Comparison of ENCODE assay signal across 17 cellular contexts in the genomic region with DNA sequence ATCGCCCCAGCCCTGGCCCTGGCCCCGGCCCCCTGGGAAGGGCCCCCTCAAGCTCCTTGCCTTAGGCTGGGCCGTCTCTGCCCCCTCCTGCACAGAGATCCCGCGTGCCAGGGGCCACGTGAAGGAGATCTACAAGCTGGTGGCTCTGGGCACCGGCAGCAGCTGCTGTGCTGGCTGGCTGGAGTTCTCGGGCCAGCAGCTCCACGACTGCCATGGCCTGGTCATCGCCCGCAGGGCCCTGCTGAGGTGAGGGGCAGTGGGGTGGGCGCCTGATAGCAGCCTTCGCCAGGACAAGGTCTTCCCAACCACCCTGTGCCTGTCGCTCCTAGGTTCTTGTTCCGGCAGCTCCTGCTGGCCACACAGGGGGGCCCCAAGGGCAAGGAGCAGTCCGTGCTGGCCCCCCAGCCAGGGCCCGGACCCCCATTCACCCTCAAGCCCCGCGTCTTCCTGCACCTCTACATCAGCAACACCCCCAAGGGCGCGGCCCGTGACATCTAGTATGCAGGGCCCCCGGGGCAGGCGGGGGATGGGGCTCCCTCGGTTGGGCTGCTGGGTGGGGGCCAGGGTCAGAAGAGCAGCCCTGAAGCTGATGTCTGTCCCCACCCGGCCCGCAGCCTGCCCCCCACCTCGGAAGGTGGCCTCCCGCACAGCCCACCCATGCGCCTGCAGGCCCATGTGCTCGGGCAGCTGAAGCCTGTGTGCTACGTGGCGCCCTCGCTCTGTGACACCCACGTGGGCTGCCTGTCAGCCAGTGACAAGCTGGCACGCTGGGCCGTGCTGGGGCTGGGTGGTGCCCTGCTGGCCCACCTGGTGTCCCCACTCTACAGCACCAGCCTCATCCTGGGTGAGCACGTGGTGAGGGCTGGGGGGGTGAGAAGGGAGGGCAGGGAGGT. TPM values are rescaled to one million over a fixed set of nuclear protein-coding genes. Genes with fewer than 3 reads are reported as not detected.
A peak's percentile ranks its signal among the peaks of the same experiment; 100 is the strongest.
DNase-seq lines count a peak whose midpoint lies in the region; ATAC-seq, FAIRE-seq and TF ChIP-seq lines count a peak whose summit lies in the region.
"Had no signal": no experiment of that assay in that cellular context is flagged by ENCODE, and none has a peak within 500 bp of the region (broad histone marks: within the 10 kb centered on the region; RNA-seq: fewer than 3 reads in every experiment).

No MANE protein-coding gene starts in this region.

- H3K23ac ChIP-seq in mesenchymal stem cell (ENCODE audit: low read length in 2 of 2) = peak overlapping the region in 1 of 2 experiments; percentile 23

- H3K9ac ChIP-seq in BLaER1 treated with 17β-estradiol and CSF1 and Interleukin-3, amounts not matched to agents 10 nM and 100 nM = peak overlapping the region in 4 of 11 experiments; percentile 49 to 66 (median 57); a peak in 7 of 22 replicates
- H3K9ac ChIP-seq in K562 (ENCODE audit: insufficient read depth in 1 of 2, low read depth in 2 of 2, low read length in 2 of 2) (0 out of 4 replicates have a peak overlapping the region, but pooled peaks of 1 of the 2 experiments have one; percentile 43), mesenchymal stem cell (ENCODE audit: low read length) (no peak overlapping the region)

- H4K91ac ChIP-seq in mesenchymal stem cell (ENCODE audit: low read length) = peak overlapping the region; percentile 9

- intact Hi-C loops in K562 (cut with micrococcal nuclease) = no loop called here
- intact Hi-C loops in activated CD4-positive, alpha-beta T cell treated with anti-CD3 and anti-CD28 coated beads for 36 hours (cut with DNase I, micrococcal nuclease) = no loop called here

- H3K4me2 ChIP-seq in BLaER1 treated with 17β-estradiol and CSF1 and Interleukin-3, amounts not matched to agents 10 nM and 100 nM = peak overlapping the region; percentile 80 to 95 (median 93)
- H3K4me2 ChIP-seq in K562 (ENCODE audit: insufficient read depth, low read length) (no peak overlapping the region), mesenchymal stem cell (ENCODE audit: low read length, poor library complexity, severe bottlenecking) (no peak overlapping the region)

- H2AFZ ChIP-seq in K562 (ENCODE audit: low read depth, low read length) (no peak overlapping the region), mesenchymal stem cell (ENCODE audit: low read depth, low read length) (no peak overlapping the region)

- no peak for TF ChIP-seq POLR2A in K562 (conservative IDR thresholded peaks at IDR 0.05)

- in situ Hi-C loops in K562 (cut with MboI) = no loop called here

- no peaks in the 10 kb centered on the region for H3K79me1 ChIP-seq in mesenchymal stem cell (replicated peaks; ENCODE audit: low read length, poor library complexity, severe bottlenecking)

- H2BK5ac ChIP-seq in mesenchymal stem cell (ENCODE audit: low read depth, low read length, poor library complexity, severe bottlenecking) = no peak overlapping the region

- POLR2A ChIA-PET in K562 (lab: Yijun Ruan, JAX) = interaction anchor here (0.5 to 2.4 kb wide), 7 partner anchors 9 to 1435 kb away, joined by 3 to 5 read pairs (median 3); partner anchors contain the start of gene TAF1C
- POLR2A ChIA-PET in activated CD4-positive, alpha-beta T cell treated with anti-CD3 and anti-CD28 coated beads for 36 hours (lab: Charles Lee) = no interaction called here

- H3K79me2 ChIP-seq in K562 (ENCODE audit: control insufficient read depth, insufficient read depth, low read length) = no peaks in the 10 kb centered on the region

- H4K8ac ChIP-seq in mesenchymal stem cell (ENCODE audit: low read length) = no peak overlapping the region

- FAIRE-seq in K562 (lab: Jason Lieb, UNC) = no peak
- FAIRE-seq: GM19239 had no signal

- no peak overlapping the region for H3K4me3 Mint-ChIP-seq in activated CD4-positive, alpha-beta T cell treated with anti-CD3 and anti-CD28 coated beads for 36 hours

- no peak overlapping the region for H2AK5ac ChIP-seq in mesenchymal stem cell (ENCODE audit: low read length, severe bottlenecking)

- H2BK15ac ChIP-seq in mesenchymal stem cell (ENCODE audit: low read depth, poor library complexity, severe bottlenecking) = no peak overlapping the region

- H3K14ac ChIP-seq in mesenchymal stem cell (ENCODE audit: low read length in 2 of 2) = no peak overlapping the region

- no peaks in the 10 kb centered on the region for H3K9me3 ChIP-seq in BLaER1 treated with 17β-estradiol and CSF1 and Interleukin-3, amounts not matched to agents 10 nM and 100 nM (replicated peaks in 1 of 11)
- H3K9me3 ChIP-seq in K562 (replicated peaks; ENCODE audit: control insufficient read depth, insufficient read depth, low read depth, low read length) = no peaks in the 10 kb centered on the region
- no peaks in the 10 kb centered on the region for H3K9me3 ChIP-seq in mesenchymal stem cell (ENCODE audit: control insufficient read depth, low read length)
- H3K9me3 ChIP-seq: HAP-1, Peyer's patch had no signal

- H3K27me3 ChIP-seq in BLaER1 treated with 17β-estradiol and CSF1 and Interleukin-3, amounts not matched to agents 10 nM and 100 nM = no peaks in the 10 kb centered on the region
- peaks cover 72 to 84% of the 10 kb centered on the region in 2 experiments for H3K27me3 ChIP-seq in K562 (ENCODE audit: control insufficient read depth in 2 of 2, insufficient read depth in 2 of 2, low read length in 2 of 2)
- H3K27me3 ChIP-seq in mesenchymal stem cell (ENCODE audit: control insufficient read depth in 1 of 2, insufficient read depth in 1 of 2, low read length in 2 of 2) = peaks cover 32 to 64% of the 10 kb centered on the region in 2 experiments
- H3K27me3 ChIP-seq: Peyer's patch had no signal

- peaks cover 37 to 73% (median 70%) of the 10 kb centered on the region in 10 experiments for H3K4me1 ChIP-seq in BLaER1 treated with 17β-estradiol and CSF1 and Interleukin-3, amounts not matched to agents 10 nM and 100 nM
- H3K4me1 ChIP-seq in K562 (replicated peaks in 1 of 2; ENCODE audit: control insufficient read depth in 2 of 2, insufficient read depth in 2 of 2, low read length in 2 of 2) = peaks cover 0 to 43% of the 10 kb centered on the region in 2 experiments; a peak in 2 of 5 replicates
- peaks cover 8% of the 10 kb centered on the region for H3K4me1 ChIP-seq in mesenchymal stem cell (ENCODE audit: control insufficient read depth, insufficient read depth, low read depth, low read length)
- H3K4me1 ChIP-seq: HAP-1, Peyer's patch had no signal

- H3K27ac Mint-ChIP-seq in activated CD4-positive, alpha-beta T cell treated with anti-CD3 and anti-CD28 coated beads for 36 hours = no peak overlapping the region

- no peaks in the 10 kb centered on the region for H3K27me3 Mint-ChIP-seq in activated CD4-positive, alpha-beta T cell treated with anti-CD3 and anti-CD28 coated beads for 36 hours
- H3K27me3 Mint-ChIP-seq: CD4-positive, CD25-positive, alpha-beta regulatory T cell had no signal

- peaks cover 16% of the 10 kb centered on the region for H3K4me1 Mint-ChIP-seq in activated CD4-positive, alpha-beta T cell treated with anti-CD3 and anti-CD28 coated beads for 36 hours

- peak overlapping the region in 7 of 11 experiments; percentile 43 to 69 (median 60); a peak in 14 of 22 replicates for H3K27ac ChIP-seq in BLaER1 treated with 17β-estradiol and CSF1 and Interleukin-3, amounts not matched to agents 10 nM and 100 nM
- H3K27ac ChIP-seq in K562 (ENCODE audit: extremely low read depth, low read depth, low read length) = no peak overlapping the region
- H3K27ac ChIP-seq in mesenchymal stem cell (ENCODE audit: low read length, poor library complexity, severe bottlenecking) = no peak overlapping the region
- H3K27ac ChIP-seq: Peyer's patch had no signal

- H3K18ac ChIP-seq in mesenchymal stem cell (ENCODE audit: low read depth in 1 of 2, low read length in 2 of 2) = no peak overlapping the region

- no peaks in the 10 kb centered on the region for H4K20me1 ChIP-seq in BLaER1 treated with 17β-estradiol and CSF1 and Interleukin-3, amounts not matched to agents 10 nM and 100 nM
- H4K20me1 ChIP-seq in K562 (replicated peaks; ENCODE audit: control insufficient read depth, insufficient read depth, low read length) = peaks cover 12% of the 10 kb centered on the region

- H3K36me3 ChIP-seq in BLaER1 treated with 17β-estradiol and CSF1 and Interleukin-3, amounts not matched to agents 10 nM and 100 nM = no peaks in the 10 kb centered on the region
- H3K36me3 ChIP-seq in K562 (ENCODE audit: control insufficient read depth, insufficient read depth, low read length) = no peaks in the 10 kb centered on the region
- peaks cover 0 to 2% of the 10 kb centered on the region in 2 experiments for H3K36me3 ChIP-seq in mesenchymal stem cell (ENCODE audit: control insufficient read depth in 1 of 2, insufficient read depth in 2 of 2, low read depth in 1 of 2, low read length in 2 of 2)
- H3K36me3 ChIP-seq: HAP-1, Peyer's patch had no signal

- no peak for ATAC-seq in K562
- no peak for ATAC-seq in activated CD4-positive, alpha-beta T cell treated with anti-CD3 and anti-CD28 coated beads for 36 hours
- ATAC-seq: Right ventricle myocardium inferior had no signal

- peak overlapping the region in 5 of 10 experiments; percentile 19 to 42 (median 36); a peak in 4 of 20 replicates for H3K4me3 ChIP-seq in BLaER1 treated with 17β-estradiol and CSF1 and Interleukin-3, amounts not matched to agents 10 nM and 100 nM
- no peak overlapping the region for H3K4me3 ChIP-seq in K562
- peak overlapping the region in 1 of 2 experiments; percentile 20 for H3K4me3 ChIP-seq in mesenchymal stem cell (ENCODE audit: insufficient read depth in 1 of 2, low read depth in 1 of 2, low read length in 2 of 2)
- H3K4me3 ChIP-seq: HAP-1 had no signal

- H3K36me3 Mint-ChIP-seq in activated CD4-positive, alpha-beta T cell treated with anti-CD3 and anti-CD28 coated beads for 36 hours (ENCODE audit: low read depth) = no peaks in the 10 kb centered on the region
- H3K36me3 Mint-ChIP-seq: CD4-positive, CD25-positive, alpha-beta regulatory T cell had no signal

- CTCF ChIA-PET in K562 (lab: Yijun Ruan, JAX; ENCODE audit: low intra/inter-chr PET ratio) = no interaction called here
- CTCF ChIA-PET in activated CD4-positive, alpha-beta T cell treated with anti-CD3 and anti-CD28 coated beads for 36 hours (lab: Charles Lee) = interaction anchor here (1.7 kb wide), 1 partner anchor 8 kb away, joined by 7 read pairs; no protein-coding TSS in a partner anchor

- TF ChIP-seq CTCF in K562 (IDR thresholded peaks at IDR 0.05 in 2 of 3, conservative IDR thresholded peaks at IDR 0.05 in 1 of 3; ENCODE audit: insufficient read depth in 2 of 3, low read depth in 1 of 3, low read length in 3 of 3) = no peak

- TF ChIP-seq RAD21 in K562 (CRISPR knock-in tag; conservative IDR thresholded peaks at IDR 0.05 in 1 of 2, IDR thresholded peaks at IDR 0.05 in 1 of 2) = no peak

- DNase-seq in K562 (ENCODE audit: extremely low read depth in 1 of 4, low spot score in 3 of 4) (no peak), mesenchymal stem cell (no peak), NCI-H187 treated with DMSO at 0.1 percent for 48 hours (lab: John Stamatoyannopoulos, UW) (no peak), DMS153 treated with DMSO at 0.1 percent for 48 hours (lab: John Stamatoyannopoulos, UW; ENCODE audit: unreplicated experiment) (no peak)
- DNase-seq in activated CD4-positive, alpha-beta T cell treated with anti-CD3 and anti-CD28 coated beads for 36 hours = no peak
- DNase-seq: IMR-90, Kasumi-1, MM.1S, NCI-H510A treated with DMSO at 0.1 percent for 48 hours, NCI-H82 had no signal

- 17% methylated on average over 38 of the region's 38 CpGs for WGBS in K562 (ENCODE audit: insufficient coverage, low coverage, missing lambda C conversion rate)
- 88% methylated on average over 36 of the region's 38 CpGs for WGBS in mesenchymal stem cell

- H3K9me1 ChIP-seq in K562 (ENCODE audit: control insufficient read depth, insufficient read depth, low read length) = peaks cover 4% of the 10 kb centered on the region

- no peak overlapping the region for H2BK12ac ChIP-seq in mesenchymal stem cell (ENCODE audit: low read length in 2 of 2)

- H3K4ac ChIP-seq in mesenchymal stem cell (ENCODE audit: low read depth in 1 of 2, low read length in 2 of 2) = no peak overlapping the region

- no peaks in the 10 kb centered on the region for H3K9me3 Mint-ChIP-seq in activated CD4-positive, alpha-beta T cell treated with anti-CD3 and anti-CD28 coated beads for 36 hours (ENCODE audit: low read depth)
- H3K9me3 Mint-ChIP-seq: CD4-positive, CD25-positive, alpha-beta regulatory T cell had no signal

- H2BK120ac ChIP-seq in mesenchymal stem cell (ENCODE audit: low read depth, low read length) = no peak overlapping the region

- BruUV-seq in K562 (replicated peaks; lab: Mats Ljungman, UMichigan) = no TSS peak

- TF ChIP-seq EP300 in K562 (IDR thresholded peaks at IDR 0.05; ENCODE audit: low read length) = no peak

RNA-seq across cellular contexts. Expression of gene ADAD2, which starts 4.5 kb away (rescaled TPM):
- total RNA-seq in K562 (2011; cell fraction: chromatin; rRNA removed; ENCODE audit: low replicate concordance) = not detected in 2 replicates
- not detected in 2 replicates for total RNA-seq in K562 (2011; cell fraction: nucleolus; rRNA removed)
- total RNA-seq in K562 (2011; cell fraction: nucleoplasm; rRNA removed) = not detected in 2 replicates
- total RNA-seq in K562 (2014; rRNA removed) (not detected in 2 replicates), K562 (2014; rRNA removed; fragmentation: Illumina TruSeq; extraction: Trizol) (not detected in 2 replicates), K562 (2015; rRNA removed; fragmentation: Illumina TruSeq; extraction: Trizol) (not detected in 2 replicates), K562 (2021) (not detected in 2 replicates)
- polyA plus RNA-seq in K562 (2011; rRNA removed) (not detected in 2 replicates), K562 (2014; fragmentation: Illumina TruSeq; extraction: Trizol) (not detected in 2 replicates), K562 (2014; fragmentation: Nextera tagmentation; extraction: Ambion mirVana) (not detected), K562 (2014; rRNA removed) (0.07 TPM in 1 of 2 replicates, not detected in the other)
- not detected in 2 replicates for polyA plus RNA-seq in K562 (2011; cell fraction: cytosol; rRNA removed)
- not detected in 2 replicates for polyA plus RNA-seq in K562 (2011; cell fraction: nucleus; rRNA removed)
- not detected in 2 replicates for polyA plus RNA-seq in K562 (2012)
- polyA minus RNA-seq in K562 (2011; rRNA and poly(A)+ RNA removed) = not detected in 2 replicates
- polyA minus RNA-seq in K562 (2011; cell fraction: cytosol; rRNA and poly(A)+ RNA removed) = not detected in 2 replicates
- polyA minus RNA-seq in K562 (2011; cell fraction: nucleus; rRNA and poly(A)+ RNA removed) = not detected in 2 replicates
- not detected for polyA plus RNA-seq in mesenchymal stem cell (2013, experiment 1 of 2)
- not detected for polyA plus RNA-seq in mesenchymal stem cell (2013, experiment 2 of 2)
- under 1 TPM; 0.16 to 0.18 TPM for total RNA-seq in activated CD4-positive, alpha-beta T cell treated with anti-CD3 and anti-CD28 coated beads for 36 hours
- total RNA-seq: A673; CD4-positive, CD25-positive, alpha-beta regulatory T cell; IMR-90; Right ventricle myocardium inferior had no signal
- polyA plus RNA-seq: IMR-90 had no signal

RNA-seq across cellular contexts. Expression of gene TAF1C, which starts 8.6 kb away (rescaled TPM):
- total RNA-seq in K562 (2011; cell fraction: chromatin; rRNA removed; ENCODE audit: low replicate concordance) = 116 and 351 TPM in 2 replicates
- total RNA-seq in K562 (2011; cell fraction: nucleolus; rRNA removed) = 244 and 250 TPM in 2 replicates
- total RNA-seq in K562 (2011; cell fraction: nucleoplasm; rRNA removed) = 152 and 153 TPM in 2 replicates
- total RNA-seq in K562 (2014; rRNA removed) (26.2 and 43.0 TPM in 2 replicates), K562 (2014; rRNA removed; fragmentation: Illumina TruSeq; extraction: Trizol) (7.9 and 9.8 TPM in 2 replicates), K562 (2015; rRNA removed; fragmentation: Illumina TruSeq; extraction: Trizol) (22.3 and 23.0 TPM in 2 replicates), K562 (2021) (46.6 and 55.0 TPM in 2 replicates)
- polyA plus RNA-seq in K562 (2011; rRNA removed) (16.7 and 31.2 TPM in 2 replicates), K562 (2014; fragmentation: Illumina TruSeq; extraction: Trizol) (21.0 and 35.4 TPM in 2 replicates), K562 (2014; fragmentation: Nextera tagmentation; extraction: Ambion mirVana) (1 to 10 TPM; 1.5 TPM), K562 (2014; rRNA removed) (64.8 and 74.8 TPM in 2 replicates)
- 19.9 and 24.5 TPM in 2 replicates for polyA plus RNA-seq in K562 (2011; cell fraction: cytosol; rRNA removed)
- polyA plus RNA-seq in K562 (2011; cell fraction: nucleus; rRNA removed) = 377 and 587 TPM in 2 replicates
- 49.7 and 55.2 TPM in 2 replicates for polyA plus RNA-seq in K562 (2012)
- polyA minus RNA-seq in K562 (2011; rRNA and poly(A)+ RNA removed) = 15.9 and 16.8 TPM in 2 replicates
- 12.5 and 15.9 TPM in 2 replicates for polyA minus RNA-seq in K562 (2011; cell fraction: cytosol; rRNA and poly(A)+ RNA removed)
- polyA minus RNA-seq in K562 (2011; cell fraction: nucleus; rRNA and poly(A)+ RNA removed) = 100 and 102 TPM in 2 replicates
- 24.3 TPM for polyA plus RNA-seq in mesenchymal stem cell (2013, experiment 1 of 2)
- 22.1 TPM for polyA plus RNA-seq in mesenchymal stem cell (2013, experiment 2 of 2)
- total RNA-seq in activated CD4-positive, alpha-beta T cell treated with anti-CD3 and anti-CD28 coated beads for 36 hours = 10 to 100 TPM; 44.4 to 45.7 TPM

RNA-seq across cellular contexts. Expression of gene KCNG4, which starts 44.4 kb away (rescaled TPM):
- not detected in 2 replicates for total RNA-seq in K562 (2011; cell fraction: chromatin; rRNA removed; ENCODE audit: low replicate concordance)
- total RNA-seq in K562 (2011; cell fraction: nucleolus; rRNA removed) = not detected in 2 replicates
- total RNA-seq in K562 (2011; cell fraction: nucleoplasm; rRNA removed) = not detected in 2 replicates
- not detected in 2 replicates for total RNA-seq in K562 (2014; rRNA removed)
- not detected in 2 replicates for total RNA-seq in K562 (2014; rRNA removed; fragmentation: Illumina TruSeq; extraction: Trizol)
- total RNA-seq in K562 (2015; rRNA removed; fragmentation: Illumina TruSeq; extraction: Trizol) = not detected in 2 replicates
- not detected in 2 replicates for total RNA-seq in K562 (2021)
- not detected in 2 replicates for polyA plus RNA-seq in K562 (2011; rRNA removed)
- not detected in 2 replicates for polyA plus RNA-seq in K562 (2011; cell fraction: cytosol; rRNA removed)
- polyA plus RNA-seq in K562 (2011; cell fraction: nucleus; rRNA removed) = not detected in 2 replicates
- not detected in 2 replicates for polyA plus RNA-seq in K562 (2012)
- polyA plus RNA-seq in K562 (2014; fragmentation: Illumina TruSeq; extraction: Trizol) = not detected in 2 replicates
- not detected for polyA plus RNA-seq in K562 (2014; fragmentation: Nextera tagmentation; extraction: Ambion mirVana)
- polyA plus RNA-seq in K562 (2014; rRNA removed) = not detected in 2 replicates
- not detected in 2 replicates for polyA minus RNA-seq in K562 (2011; rRNA and poly(A)+ RNA removed)
- not detected in 2 replicates for polyA minus RNA-seq in K562 (2011; cell fraction: cytosol; rRNA and poly(A)+ RNA removed)
- polyA minus RNA-seq in K562 (2011; cell fraction: nucleus; rRNA and poly(A)+ RNA removed) = not detected in 2 replicates
- polyA plus RNA-seq in mesenchymal stem cell (2013, experiment 1 of 2) = not detected
- not detected for polyA plus RNA-seq in mesenchymal stem cell (2013, experiment 2 of 2)
- not detected for total RNA-seq in activated CD4-positive, alpha-beta T cell treated with anti-CD3 and anti-CD28 coated beads for 36 hours
- total RNA-seq: A673; CD4-positive, CD25-positive, alpha-beta regulatory T cell; IMR-90; Peyer's patch; Right ventricle myocardium inferior had no signal
- polyA plus RNA-seq: CD4-positive, CD25-positive, alpha-beta regulatory T cell; IMR-90 had no signal

RNA-seq across cellular contexts. Expression of gene DNAAF1, which starts 50.3 kb away (rescaled TPM):
- not detected in 2 replicates for total RNA-seq in K562 (2011; cell fraction: chromatin; rRNA removed; ENCODE audit: low replicate concordance)
- total RNA-seq in K562 (2011; cell fraction: nucleolus; rRNA removed) = not detected in 2 replicates
- total RNA-seq in K562 (2011; cell fraction: nucleoplasm; rRNA removed) = not detected in 2 replicates
- total RNA-seq in K562 (2014; rRNA removed) (not detected in 2 replicates), K562 (2014; rRNA removed; fragmentation: Illumina TruSeq; extraction: Trizol) (not detected in 2 replicates), K562 (2015; rRNA removed; fragmentation: Illumina TruSeq; extraction: Trizol) (not detected in 2 replicates), K562 (2021) (not detected in 2 replicates)
- polyA plus RNA-seq in K562 (2011; rRNA removed) (not detected in 2 replicates), K562 (2014; fragmentation: Illumina TruSeq; extraction: Trizol) (not detected in 2 replicates), K562 (2014; fragmentation: Nextera tagmentation; extraction: Ambion mirVana) (not detected), K562 (2014; rRNA removed) (0.01 and 0.23 TPM in 2 replicates)
- 0.03 TPM in 1 of 2 replicates, not detected in the other for polyA plus RNA-seq in K562 (2011; cell fraction: cytosol; rRNA removed)
- 0.04 and 0.20 TPM in 2 replicates for polyA plus RNA-seq in K562 (2011; cell fraction: nucleus; rRNA removed)
- polyA plus RNA-seq in K562 (2012) = 0.14 and 0.18 TPM in 2 replicates
- polyA minus RNA-seq in K562 (2011; rRNA and poly(A)+ RNA removed) = not detected in 2 replicates
- polyA minus RNA-seq in K562 (2011; cell fraction: cytosol; rRNA and poly(A)+ RNA removed) = not detected in 2 replicates
- not detected in 2 replicates for polyA minus RNA-seq in K562 (2011; cell fraction: nucleus; rRNA and poly(A)+ RNA removed)
- polyA plus RNA-seq in mesenchymal stem cell (2013, experiment 1 of 2) = 0.14 TPM
- 0.10 TPM for polyA plus RNA-seq in mesenchymal stem cell (2013, experiment 2 of 2)
- under 1 TPM in 1 of 2 experiments, not detected in 1; 0.39 TPM for total RNA-seq in activated CD4-positive, alpha-beta T cell treated with anti-CD3 and anti-CD28 coated beads for 36 hours
- total RNA-seq: A673, IMR-90, Peyer's patch, Right ventricle myocardium inferior had no signal

RNA-seq across cellular contexts. Expression of gene HSDL1, which starts 50.5 kb away (rescaled TPM):
- 41.6 and 67.8 TPM in 2 replicates for total RNA-seq in K562 (2011; cell fraction: chromatin; rRNA removed; ENCODE audit: low replicate concordance)
- 17.2 and 22.9 TPM in 2 replicates for total RNA-seq in K562 (2011; cell fraction: nucleolus; rRNA removed)
- 32.9 and 33.4 TPM in 2 replicates for total RNA-seq in K562 (2011; cell fraction: nucleoplasm; rRNA removed)
- 19.7 and 20.5 TPM in 2 replicates for total RNA-seq in K562 (2014; rRNA removed)
- total RNA-seq in K562 (2014; rRNA removed; fragmentation: Illumina TruSeq; extraction: Trizol) = 31.5 and 36.4 TPM in 2 replicates
- 38.6 and 39.9 TPM in 2 replicates for total RNA-seq in K562 (2015; rRNA removed; fragmentation: Illumina TruSeq; extraction: Trizol)
- 26.4 and 27.7 TPM in 2 replicates for total RNA-seq in K562 (2021)
- 41.2 and 45.7 TPM in 2 replicates for polyA plus RNA-seq in K562 (2011; rRNA removed)
- 14.2 and 29.2 TPM in 2 replicates for polyA plus RNA-seq in K562 (2011; cell fraction: cytosol; rRNA removed)
- 21.6 and 41.6 TPM in 2 replicates for polyA plus RNA-seq in K562 (2011; cell fraction: nucleus; rRNA removed)
- 30.0 and 50.6 TPM in 2 replicates for polyA plus RNA-seq in K562 (2012)
- polyA plus RNA-seq in K562 (2014; fragmentation: Illumina TruSeq; extraction: Trizol) = 24.1 and 26.9 TPM in 2 replicates
- polyA plus RNA-seq in K562 (2014; fragmentation: Nextera tagmentation; extraction: Ambion mirVana) = 10 to 100 TPM; 14.8 to 16.3 TPM
- polyA plus RNA-seq in K562 (2014; rRNA removed) = 25.8 and 31.0 TPM in 2 replicates
- 44.1 and 45.6 TPM in 2 replicates for polyA minus RNA-seq in K562 (2011; rRNA and poly(A)+ RNA removed)
- polyA minus RNA-seq in K562 (2011; cell fraction: cytosol; rRNA and poly(A)+ RNA removed) = 13.4 and 18.9 TPM in 2 replicates
- polyA minus RNA-seq in K562 (2011; cell fraction: nucleus; rRNA and poly(A)+ RNA removed) = 8.1 and 13.8 TPM in 2 replicates
- polyA plus RNA-seq in mesenchymal stem cell (2013, experiment 1 of 2) = 17.9 TPM
- 17.7 TPM for polyA plus RNA-seq in mesenchymal stem cell (2013, experiment 2 of 2)
- total RNA-seq in activated CD4-positive, alpha-beta T cell treated with anti-CD3 and anti-CD28 coated beads for 36 hours = 10 to 100 TPM in 1 of 2 experiments, 1 to 10 TPM in 1; 7.4 to 11.4 TPM

Comparison
In these comparisons a context has a peak if more than half of its experiments do, and no peak if none do; other contexts are left out.
1. H3K27ac ChIP-seq: peak in BLaER1 treated with 17β-estradiol and CSF1 and Interleukin-3, amounts not matched to agents 10 nM and 100 nM (7 of 11); none in K562 (single experiment) and mesenchymal stem cell (single experiment).
2. H3K4me2 ChIP-seq: peak in BLaER1 treated with 17β-estradiol and CSF1 and Interleukin-3, amounts not matched to agents 10 nM and 100 nM (11 of 11); none in K562 (single experiment) and mesenchymal stem cell (single experiment).